Comparison of ENCODE assay signal across 32 cellular contexts in genomic region chr1:35497571-35497970, GRCh38.
"Had no signal": no experiment of that assay in that cellular context is flagged by ENCODE, and none has a peak within 500 bp of the region (broad histone marks: within the 10 kb centered on the region; RNA-seq: fewer than 3 reads in every experiment).

No MANE protein-coding gene starts in this region.

- FAIRE-seq: keratinocyte had no signal

- ATAC-seq: activated CD8-positive, alpha-beta T cell treated with anti-CD3 and anti-CD28 coated beads for 36 hours; activated naive CD8-positive, alpha-beta T cell treated with anti-CD3 and anti-CD28 coated beads, Interleukin-2, amount 50 U/mL, for 24 hours; activated T-cell treated with anti-CD3 and anti-CD28 coated beads, Interleukin-2, amount 50 U/mL, for 4 hours; foreskin keratinocyte; left cardiac atrium; naive thymus-derived CD8-positive, alpha-beta T cell; pancreas; stimulated activated naive B cell treated with anti-CD40 and anti-IgM and Interleukin-4, amounts not matched to agents 10 μg/mL and 1 μg/mL and 100 μg/mL, for 72 hours; upper lobe of right lung had no signal

- DNase-seq: activated B cell treated with CpG ODN at 0.5 μM for 24 hours; activated CD4-positive, alpha-beta T cell treated with anti-CD3 and anti-CD28 coated beads, Interleukin-2, amount 50 U/mL, for 1 hour; activated CD8-positive, alpha-beta T cell treated with anti-CD3 and anti-CD28 coated beads for 36 hours; activated naive CD8-positive, alpha-beta T cell treated with anti-CD3 and anti-CD28 coated beads, Interleukin-2, amount 50 U/mL, for 24 hours; activated T-cell treated with anti-CD3 and anti-CD28 coated beads, Interleukin-2, amount 50 U/mL, for 4 hours; amygdala; central memory CD4-positive, alpha-beta T cell; endodermal cell; foreskin keratinocyte; glutamatergic neuron; left cardiac atrium; midbrain; naive thymus-derived CD8-positive, alpha-beta T cell; nucleus accumbens; pancreas; retina; stimulated activated CD4-positive, alpha-beta T cell treated with anti-CD3 and anti-CD28 coated beads, Interleukin-15, amount 100 ng/mL, for 24 hours; stimulated activated CD4-positive, alpha-beta T cell treated with anti-CD3 and anti-CD28 coated beads, Interleukin-2, amount 100 ng/mL, for 24 hours; stimulated activated naive B cell treated with anti-CD40 and anti-IgM and Interleukin-4, amounts not matched to agents 10 μg/mL and 1 μg/mL and 100 μg/mL, for 72 hours; stomach; thyroid gland; upper lobe of right lung had no signal

- H3K27me3 ChIP-seq: esophagus muscularis mucosa, foreskin keratinocyte, pancreas, stomach, thyroid gland, upper lobe of right lung had no signal

- H3K4me3 ChIP-seq: esophagus muscularis mucosa, pancreas, prostate gland, smooth muscle cell, stomach, thyroid gland, upper lobe of right lung had no signal

- H3K27me3 Mint-ChIP-seq: activated B cell treated with CpG ODN at 0.5 μM for 24 hours; activated CD8-positive, alpha-beta T cell treated with anti-CD3 and anti-CD28 coated beads for 36 hours; activated naive CD4-positive, alpha-beta T cell treated with anti-CD3 and anti-CD28 coated beads, Interleukin-2, amount 50 U/mL, for 24 hours; activated naive CD8-positive, alpha-beta T cell treated with anti-CD3 and anti-CD28 coated beads, Interleukin-2, amount 50 U/mL, for 24 hours; dendritic cell treated with granulocyte-macrophage colony-stimulating factor and Interleukin-4, amounts not matched to agents 40 ng/mL and 50 ng/mL, for 4 days; memory B cell; naive thymus-derived CD8-positive, alpha-beta T cell; stimulated activated naive B cell treated with anti-CD40 and anti-IgM and Interleukin-4, amounts not matched to agents 10 μg/mL and 1 μg/mL and 100 μg/mL, for 72 hours had no signal

- H3K9me3 Mint-ChIP-seq: activated B cell treated with CpG ODN at 0.5 μM for 24 hours; activated CD8-positive, alpha-beta T cell treated with anti-CD3 and anti-CD28 coated beads for 36 hours; activated naive CD4-positive, alpha-beta T cell treated with anti-CD3 and anti-CD28 coated beads, Interleukin-2, amount 50 U/mL, for 24 hours; activated naive CD8-positive, alpha-beta T cell treated with anti-CD3 and anti-CD28 coated beads, Interleukin-2, amount 50 U/mL, for 24 hours; activated T-cell treated with anti-CD3 and anti-CD28 coated beads, Interleukin-2, amount 50 U/mL, for 4 hours; activated T-helper 2 cell treated with anti-CD3 and anti-CD28 coated beads, Interferon-gamma antibody, Interleukin-2, Interleukin-4, amounts not matched to agents 10 μg/mL and 5 μg/mL and 100 μg/mL, durations not matched to agents 14 hours and 24 hours and 36 hours; memory B cell; naive thymus-derived CD8-positive, alpha-beta T cell; stimulated activated naive B cell treated with anti-CD40 and anti-IgM and Interleukin-4, amounts not matched to agents 10 μg/mL and 1 μg/mL and 100 μg/mL, for 72 hours had no signal

- H3K4me2 ChIP-seq: smooth muscle cell had no signal

- H3K4me3 Mint-ChIP-seq: activated B cell treated with CpG ODN at 0.5 μM for 24 hours; activated CD8-positive, alpha-beta T cell treated with anti-CD3 and anti-CD28 coated beads for 36 hours; activated naive CD4-positive, alpha-beta T cell treated with anti-CD3 and anti-CD28 coated beads, Interleukin-2, amount 50 U/mL, for 24 hours; activated naive CD8-positive, alpha-beta T cell treated with anti-CD3 and anti-CD28 coated beads, Interleukin-2, amount 50 U/mL, for 24 hours; activated T-cell treated with anti-CD3 and anti-CD28 coated beads, Interleukin-2, amount 50 U/mL, for 4 hours; dendritic cell treated with granulocyte-macrophage colony-stimulating factor and Interleukin-4, amounts not matched to agents 40 ng/mL and 50 ng/mL, for 4 days; endodermal cell; memory B cell; naive thymus-derived CD8-positive, alpha-beta T cell; neural crest cell; stimulated activated naive B cell treated with anti-CD40 and anti-IgM and Interleukin-4, amounts not matched to agents 10 μg/mL and 1 μg/mL and 100 μg/mL, for 72 hours; T-helper 2 cell treated with Interferon-gamma antibody and Interleukin-4, amounts not matched to agents 5 μg/mL and 100 μg/mL, for 36 hours had no signal

- H3K27ac ChIP-seq: esophagus muscularis mucosa, foreskin keratinocyte, pancreas, prostate gland, stomach, thyroid gland, upper lobe of right lung had no signal

- H3K27ac Mint-ChIP-seq: activated B cell treated with CpG ODN at 0.5 μM for 24 hours; activated CD8-positive, alpha-beta T cell treated with anti-CD3 and anti-CD28 coated beads for 36 hours; activated naive CD4-positive, alpha-beta T cell treated with anti-CD3 and anti-CD28 coated beads, Interleukin-2, amount 50 U/mL, for 24 hours; activated naive CD8-positive, alpha-beta T cell treated with anti-CD3 and anti-CD28 coated beads, Interleukin-2, amount 50 U/mL, for 24 hours; activated T-helper 2 cell treated with anti-CD3 and anti-CD28 coated beads, Interferon-gamma antibody, Interleukin-2, Interleukin-4, amounts not matched to agents 10 μg/mL and 5 μg/mL and 100 μg/mL, durations not matched to agents 14 hours and 24 hours and 36 hours; dendritic cell treated with granulocyte-macrophage colony-stimulating factor and Interleukin-4, amounts not matched to agents 40 ng/mL and 50 ng/mL, for 4 days; endodermal cell; memory B cell; stimulated activated naive B cell treated with anti-CD40 and anti-IgM and Interleukin-4, amounts not matched to agents 10 μg/mL and 1 μg/mL and 100 μg/mL, for 72 hours; T-helper 2 cell treated with Interferon-gamma antibody and Interleukin-4, amounts not matched to agents 5 μg/mL and 100 μg/mL, for 36 hours had no signal

- H3K4me1 Mint-ChIP-seq: activated B cell treated with CpG ODN at 0.5 μM for 24 hours; stimulated activated naive B cell treated with anti-CD40 and anti-IgM and Interleukin-4, amounts not matched to agents 10 μg/mL and 1 μg/mL and 100 μg/mL, for 72 hours had no signal

- H3K9me3 ChIP-seq: esophagus muscularis mucosa, pancreas, prostate gland, stomach, thyroid gland, upper lobe of right lung had no signal

- H3K4me1 ChIP-seq: foreskin keratinocyte, prostate gland, thyroid gland, upper lobe of right lung had no signal

- H3K36me3 ChIP-seq: pancreas, prostate gland, thyroid gland had no signal
